Comparison of ENCODE assay signal across 1 cellular context in genomic region chr17:37055511-37055910, GRCh38.
TF ChIP-seq lines count a peak whose summit lies in the region.

No MANE protein-coding gene starts in this region.

TF ChIP-seq in H1, 55 proteins besides CTCF, POLR2A, EP300 and RAD21:
- TF ChIP-seq RFX5 (IDR thresholded peaks at IDR 0.05; ENCODE audit: borderline replicate concordance, low read depth, low read length) (no peak), MAFK (IDR thresholded peaks at IDR 0.05; ENCODE audit: low read depth, low read length) (no peak), POU5F1 (IDR thresholded peaks at IDR 0.05; ENCODE audit: low read depth, low read length) (no peak), CHD2 (IDR thresholded peaks at IDR 0.05; ENCODE audit: low read length) (no peak), KDM4A (IDR thresholded peaks at IDR 0.05; ENCODE audit: low read depth, low read length, severe bottlenecking) (no peak), BCL11A (IDR thresholded peaks at IDR 0.05; ENCODE audit: low read depth in 2 of 2, low read length in 2 of 2) (no peak), RXRA (IDR thresholded peaks at IDR 0.05; ENCODE audit: insufficient read depth, low read depth, low read length) (no peak), SIRT6 (IDR thresholded peaks at IDR 0.05; ENCODE audit: low read length) (no peak), SP4 (IDR thresholded peaks at IDR 0.05; ENCODE audit: low read length) (no peak), SRF (IDR thresholded peaks at IDR 0.05; ENCODE audit: low read depth, low read length) (no peak), JUN (IDR thresholded peaks at IDR 0.05; ENCODE audit: low read depth, low read length) (no peak), SAP30 (IDR thresholded peaks at IDR 0.05; ENCODE audit: insufficient read depth, insufficient replicate concordance, low read length) (no peak), MAX (IDR thresholded peaks at IDR 0.05) (no peak), GTF2F1 (IDR thresholded peaks at IDR 0.05; ENCODE audit: borderline replicate concordance, low read depth, low read length) (no peak), TEAD4 (IDR thresholded peaks at IDR 0.05; ENCODE audit: low read depth, low read length) (no peak), SIN3A (conservative IDR thresholded peaks at IDR 0.05 in 1 of 2, IDR thresholded peaks at IDR 0.05 in 1 of 2; ENCODE audit: low read depth in 1 of 2, low read length in 2 of 2) (no peak), ZNF274 (IDR thresholded peaks at IDR 0.05; ENCODE audit: borderline replicate concordance, extremely low read depth, low read length) (no peak), KDM1A (IDR thresholded peaks at IDR 0.05; ENCODE audit: borderline replicate concordance, low read length) (no peak)
TF ChIP-seq in H1: peak in this region for 0.
